26 cellular contexts compared by ENCODE assay signal in the genomic region with DNA sequence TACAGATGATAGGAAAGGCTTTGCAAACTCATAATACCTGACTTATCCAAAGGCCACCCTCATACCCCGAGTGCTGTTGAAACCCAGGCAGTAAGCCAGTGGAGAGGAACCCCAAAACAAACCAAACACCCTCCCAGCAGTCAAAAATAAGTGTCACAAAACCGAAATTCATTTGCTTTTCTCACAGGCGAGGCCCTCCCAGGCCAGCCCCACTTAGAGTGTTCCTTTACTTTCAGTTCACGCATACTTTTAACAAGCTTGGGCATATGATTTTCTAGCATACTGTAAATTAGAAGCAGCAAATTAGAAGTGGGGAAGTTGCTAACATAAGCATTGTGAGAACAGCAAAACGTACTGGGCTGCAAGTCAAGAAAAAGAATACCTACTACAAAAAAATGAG. TPM values are rescaled to one million over a fixed set of nuclear protein-coding genes. Genes with fewer than 3 reads are reported as not detected.
A peak's percentile ranks its signal among the peaks of the same experiment; 100 is the strongest.
DNase-seq lines count a peak whose midpoint lies in the region; ATAC-seq, FAIRE-seq and TF ChIP-seq lines count a peak whose summit lies in the region.
"Had no signal": no experiment of that assay in that cellular context is flagged by ENCODE, and none has a peak within 500 bp of the region (broad histone marks: within the 10 kb centered on the region; RNA-seq: fewer than 3 reads in every experiment).

No MANE protein-coding gene starts in this region.

- H3K79me2 ChIP-seq in KMS-11 (ENCODE audit: insufficient read depth, low read depth) (no peaks in the 10 kb centered on the region), GM12878 (ENCODE audit: control insufficient read depth, insufficient read depth, low read length) (no peaks in the 10 kb centered on the region)

- TF ChIP-seq RAD21 in GM12878 (IDR thresholded peaks at IDR 0.05; ENCODE audit: insufficient read depth, low read depth, low read length), result no peak

- no peak overlapping the region for H3K4me3 ChIP-seq in KMS-11 (IDR thresholded peaks at IDR 0.05; ENCODE audit: insufficient read depth, low read depth, low read length)
- H3K4me3 ChIP-seq in GM12878, result no peak overlapping the region
- H3K4me3 ChIP-seq: A549, GM23248, K562 had no signal

- DNase-seq in GM10266 (ENCODE audit: extremely low spot score), result peak; percentile 5
- DNase-seq in GM12878 (ENCODE audit: low read depth, low spot score), result no peak
- no peak for DNase-seq in activated CD4-positive, alpha-beta T cell treated with anti-CD3 and anti-CD28 coated beads for 36 hours
- DNase-seq: AML-193; Caco-2; CD4-positive, alpha-beta T cell; DMS53; DND-41; EL; GM23248; HFFc6; IMR-90; Karpas-422 had no signal

- H4K20me1 ChIP-seq in KMS-11 (ENCODE audit: insufficient read depth), result no peaks in the 10 kb centered on the region
- H4K20me1 ChIP-seq in GM12878 (ENCODE audit: control insufficient read depth, insufficient read depth), result no peaks in the 10 kb centered on the region

- H3K4me2 ChIP-seq in KMS-11 (peak overlapping the region; percentile 54), GM12878 (ENCODE audit: control insufficient read depth, insufficient read depth) (0 out of 2 replicates have a peak overlapping the region, but pooled peaks have one; percentile 17)
- H3K4me2 ChIP-seq: A549 had no signal

- H3K9me3 Mint-ChIP-seq in activated CD4-positive, alpha-beta T cell treated with anti-CD3 and anti-CD28 coated beads for 36 hours (ENCODE audit: low read depth), result no peaks in the 10 kb centered on the region
- H3K9me3 Mint-ChIP-seq: CD4-positive, alpha-beta T cell; HFFc6 had no signal

- RAD21 ChIA-PET in GM12878 (lab: Charles Lee; ENCODE audit: unreplicated experiment), result interaction anchor here (0.6 kb wide), 1 partner anchor 160 kb away, joined by 3 read pairs; no protein-coding TSS in a partner anchor

- no peak overlapping the region for H3K27ac Mint-ChIP-seq in activated CD4-positive, alpha-beta T cell treated with anti-CD3 and anti-CD28 coated beads for 36 hours
- H3K27ac Mint-ChIP-seq: CD4-positive, alpha-beta T cell; HFFc6 had no signal

- TF ChIP-seq POLR2A in GM12878 (IDR thresholded peaks at IDR 0.05; ENCODE audit: low read depth, low read length), result no peak

- in situ Hi-C loops in GM12878 (cut with MboI), result no loop called here

- SMC1A ChIA-PET in GM12878 (lab: Charles Lee; ENCODE audit: uncharacterized antibody, unreplicated experiment), result interaction anchor here (0.6 to 2.3 kb wide), 2 partner anchors 12 to 1799 kb away, joined by 4 to 5 read pairs; no protein-coding TSS in a partner anchor

- no peaks in the 10 kb centered on the region for H3K27me3 Mint-ChIP-seq in activated CD4-positive, alpha-beta T cell treated with anti-CD3 and anti-CD28 coated beads for 36 hours
- H3K27me3 Mint-ChIP-seq: CD4-positive, alpha-beta T cell had no signal

- ATAC-seq in GM18867 (IDR thresholded peaks at IDR 0.05; ENCODE audit: unreplicated experiment) (peak; percentile 67), GM12878 (no peak), GM21423 (IDR thresholded peaks at IDR 0.05; ENCODE audit: unreplicated experiment) (no peak), HG03175 (IDR thresholded peaks at IDR 0.05; ENCODE audit: unreplicated experiment) (no peak)
- no peak for ATAC-seq in activated CD4-positive, alpha-beta T cell treated with anti-CD3 and anti-CD28 coated beads for 36 hours
- ATAC-seq: A549, HCT116, K562 had no signal

- no peak overlapping the region for H3K4me3 Mint-ChIP-seq in activated CD4-positive, alpha-beta T cell treated with anti-CD3 and anti-CD28 coated beads for 36 hours
- H3K4me3 Mint-ChIP-seq: CD4-positive, alpha-beta T cell; HFFc6 had no signal

- H3K36me3 Mint-ChIP-seq in activated CD4-positive, alpha-beta T cell treated with anti-CD3 and anti-CD28 coated beads for 36 hours (ENCODE audit: low read depth), result no peaks in the 10 kb centered on the region

- POLR2A ChIA-PET in GM12878 (lab: Charles Lee), result no interaction called here
- POLR2A ChIA-PET in activated CD4-positive, alpha-beta T cell treated with anti-CD3 and anti-CD28 coated beads for 36 hours (lab: Charles Lee), result no interaction called here

- no peaks in the 10 kb centered on the region for H3K4me1 Mint-ChIP-seq in activated CD4-positive, alpha-beta T cell treated with anti-CD3 and anti-CD28 coated beads for 36 hours

- FAIRE-seq in GM12878 (lab: Jason Lieb, UNC), result no peak
- FAIRE-seq: A549, H54, HTR-8/SVneo, K562 had no signal

- H3K9ac ChIP-seq in KMS-11 (no peak overlapping the region; the same call in 1 of the 2 replicates), GM12878 (ENCODE audit: control insufficient read depth, insufficient read depth, low read length) (no peak overlapping the region)
- H3K9ac ChIP-seq: GM23248 had no signal

- H3K4me1 ChIP-seq in KMS-11 (ENCODE audit: low read depth, poor library complexity, severe bottlenecking) (peaks cover 26% of the 10 kb centered on the region), GM12878 (ENCODE audit: control insufficient read depth, insufficient read depth, low read length) (no peaks in the 10 kb centered on the region)
- H3K4me1 ChIP-seq: A549, Caco-2 had no signal

- CTCF ChIA-PET in GM12878 (lab: Yijun Ruan, JAX), result no interaction called here
- CTCF ChIA-PET in activated CD4-positive, alpha-beta T cell treated with anti-CD3 and anti-CD28 coated beads for 36 hours (lab: Charles Lee), result no interaction called here

- H3K27me3 ChIP-seq in KMS-11 (ENCODE audit: insufficient read depth, low read depth), result no peaks in the 10 kb centered on the region
- H3K27me3 ChIP-seq in GM12878 (replicated peaks in 1 of 2; ENCODE audit: control insufficient read depth in 2 of 2, insufficient read depth in 2 of 2, low read length in 1 of 2), result no peaks in the 10 kb centered on the region

- no peak for TF ChIP-seq EP300 in GM12878 (IDR thresholded peaks at IDR 0.05; ENCODE audit: borderline replicate concordance in 1 of 2, control insufficient read depth in 1 of 2, low read depth in 2 of 2, low read length in 2 of 2)

- no peak for TF ChIP-seq CTCF in GM10266 (IDR thresholded peaks at IDR 0.05; ENCODE audit: control insufficient read depth, insufficient read depth, low read depth, missing control alignments)
- TF ChIP-seq CTCF in KMS-11 (conservative IDR thresholded peaks at IDR 0.05; ENCODE audit: low read depth, low read length), result no peak
- TF ChIP-seq CTCF in GM12878 (IDR thresholded peaks at IDR 0.05 in 2 of 3, conservative IDR thresholded peaks at IDR 0.05 in 1 of 3; ENCODE audit: control insufficient read depth in 2 of 3, extremely low read depth in 1 of 3, insufficient read depth in 1 of 3, low read depth in 3 of 3, low read length in 3 of 3), result no peak

- 25% methylated on average over 5 of the region's 5 CpGs for WGBS in GM12878 (ENCODE audit: insufficient coverage, insufficient replicate concordance, low lambda C conversion rate, missing lambda C conversion rate)

- H3K27ac ChIP-seq in KMS-11, result peak overlapping the region; percentile 50; the same call in 1 of the 2 replicates
- H3K27ac ChIP-seq in GM12878 (ENCODE audit: control insufficient read depth, insufficient read depth), result no peak overlapping the region
- H3K27ac ChIP-seq: 22Rv1, A549, C4-2B, GM23248 had no signal

- H3K9me3 ChIP-seq in GM12878 (replicated peaks; ENCODE audit: control insufficient read depth, insufficient read depth, low read length), result no peaks in the 10 kb centered on the region
- H3K9me3 ChIP-seq: A549, Caco-2 had no signal

- H2AFZ ChIP-seq in KMS-11 (ENCODE audit: low read depth) (no peak overlapping the region), GM12878 (ENCODE audit: control insufficient read depth, low read depth, low read length) (no peak overlapping the region)
- H2AFZ ChIP-seq: GM23248 had no signal

- H3K36me3 ChIP-seq in KMS-11 (ENCODE audit: insufficient read depth) (no peaks in the 10 kb centered on the region), GM12878 (ENCODE audit: control insufficient read depth in 2 of 2, insufficient read depth in 2 of 2, low read length in 1 of 2) (no peaks in the 10 kb centered on the region)

- BruUV-seq in GM12878 (replicated peaks; lab: Mats Ljungman, UMichigan), result no TSS peak

- intact Hi-C loops in GM12878 (cut with micrococcal nuclease; ENCODE audit: unreplicated experiment), result no loop called here
- intact Hi-C loops in activated CD4-positive, alpha-beta T cell treated with anti-CD3 and anti-CD28 coated beads for 36 hours (cut with DNase I, micrococcal nuclease), result no loop called here

TF ChIP-seq in GM12878, 131 proteins besides CTCF, POLR2A, EP300 and RAD21 (continues in another document):
- TF ChIP-seq, protein P1, sequence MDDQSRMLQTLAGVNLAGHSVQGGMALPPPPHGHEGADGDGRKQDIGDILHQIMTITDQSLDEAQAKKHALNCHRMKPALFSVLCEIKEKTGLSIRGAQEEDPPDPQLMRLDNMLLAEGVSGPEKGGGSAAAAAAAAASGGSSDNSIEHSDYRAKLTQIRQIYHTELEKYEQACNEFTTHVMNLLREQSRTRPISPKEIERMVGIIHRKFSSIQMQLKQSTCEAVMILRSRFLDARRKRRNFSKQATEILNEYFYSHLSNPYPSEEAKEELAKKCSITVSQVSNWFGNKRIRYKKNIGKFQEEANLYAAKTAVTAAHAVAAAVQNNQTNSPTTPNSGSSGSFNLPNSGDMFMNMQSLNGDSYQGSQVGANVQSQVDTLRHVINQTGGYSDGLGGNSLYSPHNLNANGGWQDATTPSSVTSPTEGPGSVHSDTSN (IDR thresholded peaks at IDR 0.05; ENCODE audit: insufficient replicate concordance, low read depth, low read length), result no peak
- TF ChIP-seq RAD51 (IDR thresholded peaks at IDR 0.05) (no peak), KDM1A (IDR thresholded peaks at IDR 0.05; ENCODE audit: borderline replicate concordance) (no peak), NR2C1 (IDR thresholded peaks at IDR 0.05) (no peak), ZNF384 (IDR thresholded peaks at IDR 0.05; ENCODE audit: borderline replicate concordance, low read depth, low read length) (no peak)

RNA-seq across cellular contexts. Expression of a gene that starts 2.5 kb away (rescaled TPM):
- total RNA-seq in GM12878 (2013; cell fraction: nucleolus; rRNA removed), result not detected in 2 replicates
- total RNA-seq in GM12878 (2014; rRNA removed), result not detected in 2 replicates
- not detected in 2 replicates for total RNA-seq in GM12878 (2014; rRNA removed; fragmentation: Illumina TruSeq; extraction: Trizol)
- total RNA-seq in GM12878 (2021), result not detected in 2 replicates
- polyA plus RNA-seq in GM12878 (2011; ENCODE audit: low read depth), result not detected
- not detected in 2 replicates for polyA plus RNA-seq in GM12878 (2011; rRNA removed)
- polyA plus RNA-seq in GM12878 (2011; cell fraction: cytosol; rRNA removed), result 0.10 TPM in 1 of 2 replicates, not detected in the other
- polyA plus RNA-seq in GM12878 (2011; cell fraction: nucleus; rRNA removed), result not detected in 2 replicates
- polyA plus RNA-seq in GM12878 (2012), result not detected in 2 replicates
- polyA plus RNA-seq in GM12878 (2014; fragmentation: Illumina TruSeq; extraction: Trizol), result not detected in 2 replicates
- polyA plus RNA-seq in GM12878 (2014; fragmentation: Nextera tagmentation; extraction: Ambion mirVana), result not detected
- polyA plus RNA-seq in GM12878 (2014; rRNA removed), result not detected in 2 replicates
- polyA plus RNA-seq in GM12878 (2016; fragmentation: Nextera tagmentation; extraction: Ambion mirVana), result not detected
- polyA minus RNA-seq in GM12878 (2011; rRNA and poly(A)+ RNA removed), result not detected in 2 replicates
- polyA minus RNA-seq in GM12878 (2011; cell fraction: cytosol; rRNA and poly(A)+ RNA removed), result not detected in 2 replicates
- polyA minus RNA-seq in GM12878 (2011; cell fraction: nucleus; rRNA and poly(A)+ RNA removed), result not detected in 2 replicates
- not detected for total RNA-seq in activated CD4-positive, alpha-beta T cell treated with anti-CD3 and anti-CD28 coated beads for 36 hours
- total RNA-seq: Caco-2; CD4-positive, alpha-beta T cell; G401; GM23248; HFFc6; IMR-90 had no signal
- polyA plus RNA-seq: A549, BJ, GM23248, IMR-90, K562 had no signal
